Comparison of ENCODE assay signal across 8 cellular contexts in genomic region chr2:230712443-230713330, GRCh38. TPM values are rescaled to one million over a fixed set of nuclear protein-coding genes. Genes with fewer than 3 reads are reported as not detected.
DNase-seq lines count a peak whose midpoint lies in the region; ATAC-seq and TF ChIP-seq lines count a peak whose summit lies in the region.

TSS of gene CAB39 (plus strand) at chr2:230712842. CDS start at chr2:230760002, 47,160 bp downstream.

- DNase-seq in NCI-H1048 (lab: John Stamatoyannopoulos, UW), result peak; percentile 75
- DNase-seq in SKM-1 (lab: John Stamatoyannopoulos, UW; ENCODE audit: unreplicated experiment), result peak; percentile 99
- peak; percentile 64 to 95 (median 90) for DNase-seq in head of caudate nucleus
- peak; percentile 77 to 91 (median 84) for DNase-seq in ovary
- DNase-seq in thyroid gland, result peak; percentile 82 to 85

- H3K9me3 Mint-ChIP-seq in activated naive CD8-positive, alpha-beta T cell (ENCODE audit: low read depth), result no peaks in the 10 kb centered on the region

- H3K27me3 ChIP-seq in ovary (no peaks in the 10 kb centered on the region), thyroid gland (no peaks in the 10 kb centered on the region)

- peak; percentile 72 for TF ChIP-seq POLR2A in GM10847 (IDR thresholded peaks at IDR 0.05; ENCODE audit: extremely low read depth, insufficient read length)
- TF ChIP-seq POLR2A in ovary (IDR thresholded peaks at IDR 0.05), result peak; percentile 73
- peak in 1 of 2 donors; percentile 88 for TF ChIP-seq POLR2A in thyroid gland (IDR thresholded peaks at IDR 0.05)

- peak within 1 kb of the TSS; percentile 97 for H3K4me3 Mint-ChIP-seq in activated naive CD8-positive, alpha-beta T cell

- intact Hi-C loops in head of caudate nucleus (cut with DNase I) (loop anchor here (10.0 kb wide), 1 partner anchor 82 kb away; no protein-coding TSS in a partner anchor), ovary (cut with DNase I) (loop anchor here in 2 of 4 donors (10.0 kb wide), 1 partner anchor 82 kb away; no protein-coding TSS in a partner anchor), thyroid gland (cut with DNase I) (loop anchor here (5.0 kb wide), 1 partner anchor 85 kb away; no protein-coding TSS in a partner anchor)

- H3K27me3 Mint-ChIP-seq in activated naive CD8-positive, alpha-beta T cell, result no peaks in the 10 kb centered on the region

- H3K27ac Mint-ChIP-seq in activated naive CD8-positive, alpha-beta T cell, result peak within 1 kb of the TSS; percentile 97

- no peaks in the 10 kb centered on the region for H3K9me3 ChIP-seq in ovary
- no peaks in the 10 kb centered on the region for H3K9me3 ChIP-seq in thyroid gland

- H3K4me1 Mint-ChIP-seq in activated naive CD8-positive, alpha-beta T cell (ENCODE audit: low read depth), result peaks cover 46% of the 10 kb centered on the region

- H3K36me3 Mint-ChIP-seq in activated naive CD8-positive, alpha-beta T cell, result peaks cover 5% of the 10 kb centered on the region

- peak within 1 kb of the TSS; percentile 94 for H3K4me3 ChIP-seq in ovary
- peak within 1 kb of the TSS; percentile 37 to 95 (median 80) for H3K4me3 ChIP-seq in thyroid gland (replicated peaks in 1 of 3)

- H3K36me3 ChIP-seq in ovary, result no peaks in the 10 kb centered on the region
- no peaks in the 10 kb centered on the region for H3K36me3 ChIP-seq in thyroid gland

- peaks cover 7% of the 10 kb centered on the region for H3K4me1 ChIP-seq in ovary (ENCODE audit: insufficient read depth)
- peaks cover 15 to 25% of the 10 kb centered on the region in 2 donors for H3K4me1 ChIP-seq in thyroid gland

- H3K27ac ChIP-seq in ovary, result peak within 1 kb of the TSS; percentile 80 to 87
- H3K27ac ChIP-seq in thyroid gland, result peak within 1 kb of the TSS; percentile 26 to 90 (median 85)

- TF ChIP-seq EP300 in ovary (IDR thresholded peaks at IDR 0.05), result no peak

- TF ChIP-seq CTCF in ovary (IDR thresholded peaks at IDR 0.05) (peak; percentile 76 to 95 (median 92)), thyroid gland (IDR thresholded peaks at IDR 0.05) (peak; percentile 31 to 97 (median 78))

- peak; percentile 85 for ATAC-seq in HG02588 (IDR thresholded peaks at IDR 0.05; ENCODE audit: unreplicated experiment)

- WGBS in ovary, 3 donors, result 1% methylated on average over 49 to 110 of the region's 110 CpGs
- 0% methylated on average over 15 to 43 of the region's 110 CpGs for WGBS in thyroid gland, 2 donors

RNA-seq across cellular contexts. Expression of gene CAB39, which starts in this region (rescaled TPM):
- 10 to 100 TPM; 39.6 to 64.4 (median 52.0) TPM for total RNA-seq in ovary
- polyA plus RNA-seq in ovary, result 10 to 100 TPM; 24.8 to 42.7 TPM
- total RNA-seq in thyroid gland, result 10 to 100 TPM; 70.8 to 97.6 (median 87.4) TPM

Comparison
In these comparisons a context has a peak if more than half of its experiments do, and no peak if none do; other contexts are left out.
1. Peak in every context shown above with its lines: DNase-seq, ATAC-seq, H3K4me3 ChIP-seq and H3K27ac ChIP-seq.